In the genomic region with DNA sequence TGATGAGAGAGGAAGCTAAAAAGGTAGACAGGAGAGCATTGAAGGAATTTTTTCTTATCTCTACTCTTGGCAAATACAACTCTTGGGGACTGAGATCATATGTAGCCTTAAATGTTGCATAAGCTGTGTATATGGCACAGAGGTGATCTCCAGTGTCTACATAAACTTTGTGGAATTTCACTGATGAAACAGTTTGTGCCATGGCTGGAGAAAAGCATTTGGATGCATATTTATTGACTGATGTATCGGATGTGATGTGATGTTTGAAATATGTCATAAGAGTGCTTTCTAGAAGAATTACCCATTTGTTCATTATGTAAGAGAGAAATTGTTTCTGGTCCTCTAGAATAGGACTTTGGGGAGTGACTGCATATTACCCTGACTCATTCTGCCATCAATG, we compare ENCODE assay signal across 19 cellular contexts.
DNase-seq lines count a peak whose midpoint lies in the region; ATAC-seq, FAIRE-seq and TF ChIP-seq lines count a peak whose summit lies in the region.
"Had no signal": no experiment of that assay in that cellular context is flagged by ENCODE, and none has a peak within 500 bp of the region (broad histone marks: within the 10 kb centered on the region; RNA-seq: fewer than 3 reads in every experiment).

No MANE protein-coding gene starts in this region.

- H2AFZ ChIP-seq in osteoblast (ENCODE audit: low read length) = no peak overlapping the region

- no peaks in the 10 kb centered on the region for H3K27me3 ChIP-seq in osteoblast (ENCODE audit: insufficient read depth, low read length)
- H3K27me3 ChIP-seq: BE2C had no signal

- H3K27ac ChIP-seq in epithelial cell of prostate (peak overlapping the region; percentile 36), osteoblast (ENCODE audit: low read depth, low read length) (no peak overlapping the region)

- no peak overlapping the region for H3K4me2 ChIP-seq in osteoblast (ENCODE audit: insufficient read depth, low read length)

- TF ChIP-seq POLR2A in H54 (IDR thresholded peaks at IDR 0.05; ENCODE audit: low read depth, low read length) = no peak

- TF ChIP-seq CTCF in osteoblast (IDR thresholded peaks at IDR 0.05; ENCODE audit: extremely low read depth, low read depth, low read length) = no peak
- no peak for TF ChIP-seq CTCF in GM20000 (IDR thresholded peaks at IDR 0.05; ENCODE audit: extremely low read depth, missing control alignments)

- H3K4me3 ChIP-seq in osteoblast (ENCODE audit: insufficient read depth, low read length) = no peak overlapping the region

- ATAC-seq in stimulated activated naive CD8-positive, alpha-beta T cell treated with anti-CD3 and anti-CD28 coated beads, Interleukin-15, Interleukin-2, amounts not matched to agents 100 U/mL and 50 U/mL, for 24 hours = no peak

- H3K4me1 ChIP-seq in osteoblast (ENCODE audit: insufficient read depth, low read length) = no peaks in the 10 kb centered on the region
- H3K4me1 ChIP-seq: BE2C had no signal

- no peaks in the 10 kb centered on the region for H3K79me2 ChIP-seq in osteoblast (ENCODE audit: insufficient read depth, low read length)

- peaks cover 3% of the 10 kb centered on the region for H3K9me3 ChIP-seq in osteoblast (ENCODE audit: low read depth, low read length)
- H3K9me3 ChIP-seq: BE2C had no signal

- no peaks in the 10 kb centered on the region for H4K20me1 ChIP-seq in osteoblast (ENCODE audit: insufficient read depth, low read length)

- FAIRE-seq in H54 (lab: Jason Lieb, UNC) = peak; percentile 91
- FAIRE-seq: D721Med, H1 had no signal

- no peaks in the 10 kb centered on the region for H3K36me3 ChIP-seq in osteoblast (ENCODE audit: insufficient read depth, low read length)
- H3K36me3 ChIP-seq: BE2C had no signal

- DNase-seq in H54 (ENCODE audit: insufficient read length, low spot score) (peak; percentile 2), RKO (ENCODE audit: low spot score) (peak; percentile 20), epithelial cell of prostate (ENCODE audit: low read depth, low spot score) (no peak), osteoblast (ENCODE audit: insufficient read length, low spot score, missing footprints) (peak; percentile 1), activated T-cell treated with anti-CD3 and anti-CD28 coated beads for 4 hours (no peak), SKM-1 treated with dmso at 0.1 percent for 144 hours (lab: John Stamatoyannopoulos, UW; ENCODE audit: unreplicated experiment) (no peak), GM20000 (ENCODE audit: low spot score) (no peak)
- DNase-seq in stimulated activated naive CD8-positive, alpha-beta T cell treated with anti-CD3 and anti-CD28 coated beads, Interleukin-15, Interleukin-2, amounts not matched to agents 100 U/mL and 50 U/mL, for 24 hours = no peak
- DNase-seq: ACHN; BE2C; CD4-positive, alpha-beta memory T cell; DMS79 treated with DMSO at 0.1 percent for 48 hours; Kasumi-1; MV-4-11; NCI-H1436; NCI-H2227 treated with DMSO at 0.1 percent for 48 hours; NCI-H526 treated with DMSO at 0.1 percent for 48 hours had no signal

Comparison
In these comparisons a context has a peak if more than half of its experiments do, and no peak if none do; other contexts are left out.
1. DNase-seq: peak in H54 (single experiment), RKO (single experiment) and osteoblast (single experiment); none in epithelial cell of prostate (single experiment), activated T-cell treated with anti-CD3 and anti-CD28 coated beads for 4 hours (single experiment), SKM-1 treated with dmso at 0.1 percent for 144 hours (single experiment), GM20000 (single experiment) and stimulated activated naive CD8-positive, alpha-beta T cell treated with anti-CD3 and anti-CD28 coated beads, Interleukin-15, Interleukin-2, amounts not matched to agents 100 U/mL and 50 U/mL, for 24 hours (single experiment).